ENCODE assay signal across 1 cellular context in genomic region chr5:94113-94892, GRCh38.
TF ChIP-seq lines count a peak whose summit lies in the region.

No MANE protein-coding gene starts in this region.

TF ChIP-seq in GM23338, 12 proteins besides CTCF, POLR2A, EP300 and RAD21 (continued from another document):
- TF ChIP-seq ZNF462 (CRISPR knock-in tag; IDR thresholded peaks at IDR 0.05) (no peak), JUNB (IDR thresholded peaks at IDR 0.05; ENCODE audit: unreplicated experiment) (no peak), ZNF331 (CRISPR knock-in tag; IDR thresholded peaks at IDR 0.05; ENCODE audit: low read depth) (no peak), STAT1 (IDR thresholded peaks at IDR 0.05; ENCODE audit: unreplicated experiment) (no peak)
